Comparison of ENCODE assay signal across 1 cellular context in genomic region chr13:23466144-23467002, GRCh38.
TF ChIP-seq lines count a peak whose summit lies in the region.

No MANE protein-coding gene starts in this region.

TF ChIP-seq in HepG2, 621 proteins besides CTCF, POLR2A, EP300 and RAD21 (continued from another document and continues in another):
- TF ChIP-seq CSRNP2 (CRISPR knock-in tag; conservative IDR thresholded peaks at IDR 0.05; ENCODE audit: low read depth) = no peak
- TF ChIP-seq ZNF766 (CRISPR knock-in tag; IDR thresholded peaks at IDR 0.05; ENCODE audit: borderline replicate concordance) = no peak
- TF ChIP-seq ISX (CRISPR knock-in tag; conservative IDR thresholded peaks at IDR 0.05) = no peak
- peak; percentile 46 for TF ChIP-seq ZNF430 (CRISPR knock-in tag; IDR thresholded peaks at IDR 0.05)
- no peak for TF ChIP-seq ZNF253 (CRISPR knock-in tag; IDR thresholded peaks at IDR 0.05; ENCODE audit: borderline replicate concordance)
- no peak for TF ChIP-seq ZKSCAN1 (IDR thresholded peaks at IDR 0.05; ENCODE audit: low read length)
- no peak for TF ChIP-seq ZNF33A (CRISPR knock-in tag; IDR thresholded peaks at IDR 0.05; ENCODE audit: borderline replicate concordance)
- peak; percentile 82 for TF ChIP-seq STAG1 (CRISPR knock-in tag; IDR thresholded peaks at IDR 0.05)
- TF ChIP-seq ZFX (CRISPR knock-in tag; IDR thresholded peaks at IDR 0.05; ENCODE audit: low read depth) = peak; percentile 72
- no peak for TF ChIP-seq ZNF264 (CRISPR knock-in tag; IDR thresholded peaks at IDR 0.05)
- TF ChIP-seq ZNF747 (CRISPR knock-in tag; IDR thresholded peaks at IDR 0.05; ENCODE audit: borderline replicate concordance) = peak; percentile 73; the same call in 1 of the 2 replicates
- TF ChIP-seq, protein P1, sequence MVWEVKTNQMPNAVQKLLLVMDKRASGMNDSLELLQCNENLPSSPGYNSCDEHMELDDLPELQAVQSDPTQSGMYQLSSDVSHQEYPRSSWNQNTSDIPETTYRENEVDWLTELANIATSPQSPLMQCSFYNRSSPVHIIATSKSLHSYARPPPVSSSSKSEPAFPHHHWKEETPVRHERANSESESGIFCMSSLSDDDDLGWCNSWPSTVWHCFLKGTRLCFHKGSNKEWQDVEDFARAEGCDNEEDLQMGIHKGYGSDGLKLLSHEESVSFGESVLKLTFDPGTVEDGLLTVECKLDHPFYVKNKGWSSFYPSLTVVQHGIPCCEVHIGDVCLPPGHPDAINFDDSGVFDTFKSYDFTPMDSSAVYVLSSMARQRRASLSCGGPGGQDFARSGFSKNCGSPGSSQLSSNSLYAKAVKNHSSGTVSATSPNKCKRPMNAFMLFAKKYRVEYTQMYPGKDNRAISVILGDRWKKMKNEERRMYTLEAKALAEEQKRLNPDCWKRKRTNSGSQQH (CRISPR knock-in tag; IDR thresholded peaks at IDR 0.05; ENCODE audit: low read depth) = no peak
- TF ChIP-seq KAT7 (CRISPR knock-in tag; IDR thresholded peaks at IDR 0.05; ENCODE audit: borderline replicate concordance) = no peak
- TF ChIP-seq, protein P2, sequence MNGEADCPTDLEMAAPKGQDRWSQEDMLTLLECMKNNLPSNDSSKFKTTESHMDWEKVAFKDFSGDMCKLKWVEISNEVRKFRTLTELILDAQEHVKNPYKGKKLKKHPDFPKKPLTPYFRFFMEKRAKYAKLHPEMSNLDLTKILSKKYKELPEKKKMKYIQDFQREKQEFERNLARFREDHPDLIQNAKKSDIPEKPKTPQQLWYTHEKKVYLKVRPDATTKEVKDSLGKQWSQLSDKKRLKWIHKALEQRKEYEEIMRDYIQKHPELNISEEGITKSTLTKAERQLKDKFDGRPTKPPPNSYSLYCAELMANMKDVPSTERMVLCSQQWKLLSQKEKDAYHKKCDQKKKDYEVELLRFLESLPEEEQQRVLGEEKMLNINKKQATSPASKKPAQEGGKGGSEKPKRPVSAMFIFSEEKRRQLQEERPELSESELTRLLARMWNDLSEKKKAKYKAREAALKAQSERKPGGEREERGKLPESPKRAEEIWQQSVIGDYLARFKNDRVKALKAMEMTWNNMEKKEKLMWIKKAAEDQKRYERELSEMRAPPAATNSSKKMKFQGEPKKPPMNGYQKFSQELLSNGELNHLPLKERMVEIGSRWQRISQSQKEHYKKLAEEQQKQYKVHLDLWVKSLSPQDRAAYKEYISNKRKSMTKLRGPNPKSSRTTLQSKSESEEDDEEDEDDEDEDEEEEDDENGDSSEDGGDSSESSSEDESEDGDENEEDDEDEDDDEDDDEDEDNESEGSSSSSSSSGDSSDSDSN (CRISPR knock-in tag; IDR thresholded peaks at IDR 0.05) = peak; percentile 97; the same call in 1 of the 2 replicates
- no peak for TF ChIP-seq SMYD3 (CRISPR knock-in tag; IDR thresholded peaks at IDR 0.05)
- TF ChIP-seq ZFP36 (IDR thresholded peaks at IDR 0.05; ENCODE audit: borderline replicate concordance, low read depth, low read length, partially characterized antibody) = no peak
- TF ChIP-seq HMGXB4 (CRISPR knock-in tag; IDR thresholded peaks at IDR 0.05; ENCODE audit: borderline replicate concordance in 1 of 2, low read depth in 1 of 2) = peak; percentile 64 to 70; a peak in 2 of 4 replicates
- TF ChIP-seq, protein P3, sequence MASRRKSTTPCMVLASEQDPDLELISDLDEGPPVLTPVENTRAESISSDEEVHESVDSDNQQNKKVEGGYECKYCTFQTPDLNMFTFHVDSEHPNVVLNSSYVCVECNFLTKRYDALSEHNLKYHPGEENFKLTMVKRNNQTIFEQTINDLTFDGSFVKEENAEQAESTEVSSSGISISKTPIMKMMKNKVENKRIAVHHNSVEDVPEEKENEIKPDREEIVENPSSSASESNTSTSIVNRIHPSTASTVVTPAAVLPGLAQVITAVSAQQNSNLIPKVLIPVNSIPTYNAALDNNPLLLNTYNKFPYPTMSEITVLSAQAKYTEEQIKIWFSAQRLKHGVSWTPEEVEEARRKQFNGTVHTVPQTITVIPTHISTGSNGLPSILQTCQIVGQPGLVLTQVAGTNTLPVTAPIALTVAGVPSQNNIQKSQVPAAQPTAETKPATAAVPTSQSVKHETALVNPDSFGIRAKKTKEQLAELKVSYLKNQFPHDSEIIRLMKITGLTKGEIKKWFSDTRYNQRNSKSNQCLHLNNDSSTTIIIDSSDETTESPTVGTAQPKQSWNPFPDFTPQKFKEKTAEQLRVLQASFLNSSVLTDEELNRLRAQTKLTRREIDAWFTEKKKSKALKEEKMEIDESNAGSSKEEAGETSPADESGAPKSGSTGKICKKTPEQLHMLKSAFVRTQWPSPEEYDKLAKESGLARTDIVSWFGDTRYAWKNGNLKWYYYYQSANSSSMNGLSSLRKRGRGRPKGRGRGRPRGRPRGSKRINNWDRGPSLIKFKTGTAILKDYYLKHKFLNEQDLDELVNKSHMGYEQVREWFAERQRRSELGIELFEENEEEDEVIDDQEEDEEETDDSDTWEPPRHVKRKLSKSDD (CRISPR knock-in tag; IDR thresholded peaks at IDR 0.05; ENCODE audit: low read depth) = no peak
- TF ChIP-seq ZBTB38 (CRISPR knock-in tag; IDR thresholded peaks at IDR 0.05) = peak; percentile 57; the same call in 1 of the 2 replicates
- no peak for TF ChIP-seq NR3C1 (CRISPR knock-in tag; IDR thresholded peaks at IDR 0.05)
- TF ChIP-seq, protein P4, sequence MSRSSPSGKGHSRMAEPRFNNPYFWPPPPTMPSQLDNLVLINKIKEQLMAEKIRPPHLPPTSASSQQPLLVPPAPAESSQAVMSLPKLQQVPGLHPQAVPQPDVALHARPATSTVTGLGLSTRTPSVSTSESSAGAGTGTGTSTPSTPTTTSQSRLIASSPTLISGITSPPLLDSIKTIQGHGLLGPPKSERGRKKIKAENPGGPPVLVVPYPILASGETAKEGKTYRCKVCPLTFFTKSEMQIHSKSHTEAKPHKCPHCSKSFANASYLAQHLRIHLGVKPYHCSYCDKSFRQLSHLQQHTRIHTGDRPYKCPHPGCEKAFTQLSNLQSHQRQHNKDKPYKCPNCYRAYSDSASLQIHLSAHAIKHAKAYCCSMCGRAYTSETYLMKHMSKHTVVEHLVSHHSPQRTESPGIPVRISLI (CRISPR knock-in tag; IDR thresholded peaks at IDR 0.05; ENCODE audit: borderline replicate concordance) = no peak
- no peak for TF ChIP-seq MTF1 (CRISPR knock-in tag; IDR thresholded peaks at IDR 0.05)
- TF ChIP-seq ZNF12 (CRISPR knock-in tag; IDR thresholded peaks at IDR 0.05) = no peak
- TF ChIP-seq ATF1 (CRISPR knock-in tag; IDR thresholded peaks at IDR 0.05) = no peak
- TF ChIP-seq, protein P5, sequence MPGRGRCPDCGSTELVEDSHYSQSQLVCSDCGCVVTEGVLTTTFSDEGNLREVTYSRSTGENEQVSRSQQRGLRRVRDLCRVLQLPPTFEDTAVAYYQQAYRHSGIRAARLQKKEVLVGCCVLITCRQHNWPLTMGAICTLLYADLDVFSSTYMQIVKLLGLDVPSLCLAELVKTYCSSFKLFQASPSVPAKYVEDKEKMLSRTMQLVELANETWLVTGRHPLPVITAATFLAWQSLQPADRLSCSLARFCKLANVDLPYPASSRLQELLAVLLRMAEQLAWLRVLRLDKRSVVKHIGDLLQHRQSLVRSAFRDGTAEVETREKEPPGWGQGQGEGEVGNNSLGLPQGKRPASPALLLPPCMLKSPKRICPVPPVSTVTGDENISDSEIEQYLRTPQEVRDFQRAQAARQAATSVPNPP (CRISPR knock-in tag; IDR thresholded peaks at IDR 0.05) = no peak
- TF ChIP-seq, protein P6, sequence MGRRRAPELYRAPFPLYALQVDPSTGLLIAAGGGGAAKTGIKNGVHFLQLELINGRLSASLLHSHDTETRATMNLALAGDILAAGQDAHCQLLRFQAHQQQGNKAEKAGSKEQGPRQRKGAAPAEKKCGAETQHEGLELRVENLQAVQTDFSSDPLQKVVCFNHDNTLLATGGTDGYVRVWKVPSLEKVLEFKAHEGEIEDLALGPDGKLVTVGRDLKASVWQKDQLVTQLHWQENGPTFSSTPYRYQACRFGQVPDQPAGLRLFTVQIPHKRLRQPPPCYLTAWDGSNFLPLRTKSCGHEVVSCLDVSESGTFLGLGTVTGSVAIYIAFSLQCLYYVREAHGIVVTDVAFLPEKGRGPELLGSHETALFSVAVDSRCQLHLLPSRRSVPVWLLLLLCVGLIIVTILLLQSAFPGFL (CRISPR knock-in tag; IDR thresholded peaks at IDR 0.05) = no peak
- no peak for TF ChIP-seq NFKB2 (CRISPR knock-in tag; IDR thresholded peaks at IDR 0.05; ENCODE audit: borderline replicate concordance)
- TF ChIP-seq ZNF180 (CRISPR knock-in tag; IDR thresholded peaks at IDR 0.05; ENCODE audit: borderline replicate concordance, low read depth) = no peak
- TF ChIP-seq KDM3A (CRISPR knock-in tag; IDR thresholded peaks at IDR 0.05; ENCODE audit: low read depth) = no peak
- TF ChIP-seq MEIS2 (CRISPR knock-in tag; IDR thresholded peaks at IDR 0.05) = peak; percentile 51; the same call in 1 of the 2 replicates
- no peak for TF ChIP-seq WIZ (CRISPR knock-in tag; IDR thresholded peaks at IDR 0.05)
- TF ChIP-seq GTF3A (CRISPR knock-in tag; conservative IDR thresholded peaks at IDR 0.05) = no peak
- no peak for TF ChIP-seq SOX6 (IDR thresholded peaks at IDR 0.05)
- TF ChIP-seq SOX6 (CRISPR knock-in tag; IDR thresholded peaks at IDR 0.05) = no peak
- no peak for TF ChIP-seq ZNF629 (CRISPR knock-in tag; conservative IDR thresholded peaks at IDR 0.05)
- no peak for TF ChIP-seq STAT5B (CRISPR knock-in tag; IDR thresholded peaks at IDR 0.05)
- no peak for TF ChIP-seq ZNF510 (CRISPR knock-in tag; IDR thresholded peaks at IDR 0.05; ENCODE audit: low read depth)
- TF ChIP-seq ZNF598 (CRISPR knock-in tag; IDR thresholded peaks at IDR 0.05; ENCODE audit: borderline replicate concordance) = peak; percentile 82; the same call in 1 of the 2 replicates
- peak; percentile 1 for TF ChIP-seq SRSF1 (optimal IDR thresholded peaks at IDR 0.05; ENCODE audit: low read depth, low read length)
- 0 out of 2 replicates have a peak, but pooled peaks have one; percentile 17 for TF ChIP-seq ERF (CRISPR knock-in tag; IDR thresholded peaks at IDR 0.05)
- TF ChIP-seq ZNF660 (CRISPR knock-in tag; IDR thresholded peaks at IDR 0.05; ENCODE audit: borderline replicate concordance, low read depth) = no peak
- no peak for TF ChIP-seq ZNF225 (CRISPR knock-in tag; IDR thresholded peaks at IDR 0.05)
- no peak for TF ChIP-seq ZNF205 (CRISPR knock-in tag; IDR thresholded peaks at IDR 0.05)
- peak; percentile 47; the same call in 1 of the 2 replicates for TF ChIP-seq ZNF772 (CRISPR knock-in tag; IDR thresholded peaks at IDR 0.05)
- TF ChIP-seq IRX3 (CRISPR knock-in tag; IDR thresholded peaks at IDR 0.05; ENCODE audit: borderline replicate concordance, low read depth) = no peak
- peak; percentile 97 for TF ChIP-seq HNRNPLL (IDR thresholded peaks at IDR 0.05; ENCODE audit: low read depth, low read length, poor library complexity, severe bottlenecking)
- no peak for TF ChIP-seq NFYC (CRISPR knock-in tag; IDR thresholded peaks at IDR 0.05)
- no peak for TF ChIP-seq ZNF569 (CRISPR knock-in tag; IDR thresholded peaks at IDR 0.05; ENCODE audit: borderline replicate concordance)
- TF ChIP-seq SKI (IDR thresholded peaks at IDR 0.05; ENCODE audit: partially characterized antibody) = peak; percentile 37
- TF ChIP-seq CCAR2 (optimal IDR thresholded peaks at IDR 0.05; ENCODE audit: low read depth, low read length) = no peak
- TF ChIP-seq CHD2 (IDR thresholded peaks at IDR 0.05; ENCODE audit: low read depth, low read length) = no peak
- no peak for TF ChIP-seq FOXA3 (CRISPR knock-in tag; IDR thresholded peaks at IDR 0.05)
- TF ChIP-seq RFX5 (IDR thresholded peaks at IDR 0.05; ENCODE audit: low read depth, low read length) = no peak
- no peak for TF ChIP-seq CBX5 (CRISPR knock-in tag; IDR thresholded peaks at IDR 0.05; ENCODE audit: borderline replicate concordance)
- TF ChIP-seq NFE2L2 (IDR thresholded peaks at IDR 0.05; ENCODE audit: low read length) = no peak
- TF ChIP-seq GFI1 (CRISPR knock-in tag; IDR thresholded peaks at IDR 0.05; ENCODE audit: borderline replicate concordance) = 0 out of 2 replicates have a peak, but pooled peaks have one; percentile 40
- no peak for TF ChIP-seq HCFC1 (IDR thresholded peaks at IDR 0.05; ENCODE audit: low read depth, low read length)
- TF ChIP-seq, protein P7, sequence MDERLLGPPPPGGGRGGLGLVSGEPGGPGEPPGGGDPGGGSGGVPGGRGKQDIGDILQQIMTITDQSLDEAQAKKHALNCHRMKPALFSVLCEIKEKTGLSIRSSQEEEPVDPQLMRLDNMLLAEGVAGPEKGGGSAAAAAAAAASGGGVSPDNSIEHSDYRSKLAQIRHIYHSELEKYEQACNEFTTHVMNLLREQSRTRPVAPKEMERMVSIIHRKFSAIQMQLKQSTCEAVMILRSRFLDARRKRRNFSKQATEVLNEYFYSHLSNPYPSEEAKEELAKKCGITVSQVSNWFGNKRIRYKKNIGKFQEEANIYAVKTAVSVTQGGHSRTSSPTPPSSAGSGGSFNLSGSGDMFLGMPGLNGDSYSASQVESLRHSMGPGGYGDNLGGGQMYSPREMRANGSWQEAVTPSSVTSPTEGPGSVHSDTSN (CRISPR knock-in tag; IDR thresholded peaks at IDR 0.05) = no peak
- TF ChIP-seq SAFB2 (CRISPR knock-in tag; IDR thresholded peaks at IDR 0.05; ENCODE audit: borderline replicate concordance, low read depth) = peak; percentile 78; the same call in 1 of the 2 replicates
- TF ChIP-seq FOSL1 (CRISPR knock-in tag; IDR thresholded peaks at IDR 0.05; ENCODE audit: borderline replicate concordance) = no peak
- TF ChIP-seq ZNF282 (IDR thresholded peaks at IDR 0.05; ENCODE audit: partially characterized antibody) = no peak
- TF ChIP-seq, protein P8, sequence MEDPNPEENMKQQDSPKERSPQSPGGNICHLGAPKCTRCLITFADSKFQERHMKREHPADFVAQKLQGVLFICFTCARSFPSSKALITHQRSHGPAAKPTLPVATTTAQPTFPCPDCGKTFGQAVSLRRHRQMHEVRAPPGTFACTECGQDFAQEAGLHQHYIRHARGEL (CRISPR knock-in tag; IDR thresholded peaks at IDR 0.05) = no peak
- no peak for TF ChIP-seq CEBPB (IDR thresholded peaks at IDR 0.05; ENCODE audit: borderline replicate concordance, low read depth, low read length)
